In the genomic region with DNA sequence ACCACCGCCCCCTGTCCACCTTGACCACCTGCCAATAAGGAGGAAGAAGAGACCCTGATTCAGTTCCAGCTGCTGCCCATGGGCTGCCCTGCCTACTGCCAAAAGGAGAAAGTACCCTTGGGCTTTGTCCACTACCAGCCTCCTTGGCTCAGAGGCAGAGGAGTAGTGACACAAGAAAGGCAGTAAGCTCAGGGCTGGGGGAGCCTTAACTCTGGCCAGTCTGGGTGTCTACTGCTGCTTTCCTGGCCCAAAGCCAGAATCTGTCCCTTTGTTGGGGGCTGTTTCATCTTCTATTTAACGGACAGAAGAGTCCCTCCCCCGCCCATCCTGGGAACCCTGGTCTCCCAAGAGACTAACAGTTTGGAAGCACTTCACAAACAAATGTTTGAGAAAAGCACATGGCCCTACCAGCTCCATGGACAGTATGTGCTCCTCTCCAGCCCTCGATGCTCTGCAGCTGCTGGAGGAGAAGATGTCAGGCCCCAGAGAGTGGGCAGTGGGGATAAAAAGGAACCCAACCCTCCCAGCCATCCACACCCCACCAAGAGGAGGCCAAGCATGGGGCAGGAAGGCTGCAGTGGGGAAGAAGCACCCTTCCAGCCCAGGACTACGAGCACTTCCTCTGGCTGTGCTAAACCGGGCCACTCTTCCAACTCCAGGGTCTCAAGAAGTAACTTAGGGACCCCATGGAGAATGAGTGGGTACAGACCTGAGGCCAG, we compare ENCODE assay signal across 7 cellular contexts. TPM values are rescaled to one million over a fixed set of nuclear protein-coding genes. Genes with fewer than 3 reads are reported as not detected.
DNase-seq lines count a peak whose midpoint lies in the region; ATAC-seq and TF ChIP-seq lines count a peak whose summit lies in the region.

No MANE protein-coding gene starts in this region.

- H3K9me2 ChIP-seq in GM23248 (ENCODE audit: insufficient read depth), result no peaks in the 10 kb centered on the region

- H3K4me2 ChIP-seq in GM23248 (ENCODE audit: unreplicated experiment), result peak overlapping the region; percentile 99

- no peaks in the 10 kb centered on the region for H3K27me3 ChIP-seq in GM23248 (replicated peaks; ENCODE audit: insufficient read depth)
- H3K27me3 ChIP-seq in skeletal muscle tissue (ENCODE audit: control insufficient read depth in 3 of 3, insufficient read depth in 3 of 3, low read length in 3 of 3), result no peaks in the 10 kb centered on the region

- H3K9me3 ChIP-seq in GM23248 (ENCODE audit: low read depth), result no peaks in the 10 kb centered on the region
- H3K9me3 ChIP-seq in SK-N-MC (ENCODE audit: low read depth, low read length), result no peaks in the 10 kb centered on the region
- H3K9me3 ChIP-seq in skeletal muscle tissue (ENCODE audit: control insufficient read depth in 3 of 3, low read length in 3 of 3), result no peaks in the 10 kb centered on the region

- DNase-seq in GM23248, result peak; percentile 31
- no peak for DNase-seq in SK-N-MC (ENCODE audit: low read depth, low spot score)
- DNase-seq in fibroblast of pulmonary artery (ENCODE audit: low read depth), result no peak
- DNase-seq in putamen (ENCODE audit: low spot score), result no peak
- no peak for DNase-seq in NCI-H748 (lab: John Stamatoyannopoulos, UW; ENCODE audit: unreplicated experiment)

- H3K4me1 ChIP-seq in GM23248 (ENCODE audit: insufficient read depth) (peaks cover 22% of the 10 kb centered on the region), skeletal muscle tissue (ENCODE audit: control insufficient read depth in 3 of 3, insufficient read depth in 3 of 3, low read length in 3 of 3) (peaks cover 23 to 30% (median 25%) of the 10 kb centered on the region in 3 donors)

- peaks cover 71% of the 10 kb centered on the region for H3K79me2 ChIP-seq in GM23248 (ENCODE audit: insufficient read depth)

- H3K27ac ChIP-seq in GM23248, result peak overlapping the region; percentile 88
- H3K27ac ChIP-seq in SK-N-MC, result no peak overlapping the region
- peak overlapping the region; percentile 93 for H3K27ac ChIP-seq in skeletal muscle tissue (ENCODE audit: low read depth, low read length)

- no peaks in the 10 kb centered on the region for H4K20me1 ChIP-seq in GM23248 (ENCODE audit: insufficient read depth)

- peaks cover 31% of the 10 kb centered on the region for H3K36me3 ChIP-seq in GM23248 (ENCODE audit: low read depth)
- peaks cover 43% of the 10 kb centered on the region; the same call in 1 of the 2 replicates for H3K36me3 ChIP-seq in SK-N-MC (ENCODE audit: insufficient read depth, low read length)
- peaks cover 42 to 54% (median 52%) of the 10 kb centered on the region in 3 donors for H3K36me3 ChIP-seq in skeletal muscle tissue (ENCODE audit: control insufficient read depth in 3 of 3, insufficient read depth in 3 of 3, low read length in 3 of 3)

- H3F3A ChIP-seq in GM23248 (ENCODE audit: insufficient read depth), result peaks cover 11% of the 10 kb centered on the region; the same call in 1 of the 2 replicates

- H3K9ac ChIP-seq in GM23248 (peak overlapping the region; percentile 94), SK-N-MC (ENCODE audit: insufficient read length) (peak overlapping the region; percentile 97), skeletal muscle tissue (ENCODE audit: low read depth in 1 of 3, low read length in 3 of 3) (peak overlapping the region; percentile 91 to 98 (median 96))

- peak overlapping the region; percentile 93 for H3K4me3 ChIP-seq in GM23248
- H3K4me3 ChIP-seq in SK-N-MC, result peak overlapping the region; percentile 92
- peak overlapping the region; percentile 79 for H3K4me3 ChIP-seq in fibroblast of pulmonary artery (replicated peaks; ENCODE audit: low read depth, low read length)
- H3K4me3 ChIP-seq in skeletal muscle tissue (ENCODE audit: low read length in 3 of 3), result peak overlapping the region; percentile 88 to 91 (median 90)

- no peak for TF ChIP-seq CTCF in fibroblast of pulmonary artery (IDR thresholded peaks at IDR 0.05; ENCODE audit: low read length, missing control alignments)

- H2AFZ ChIP-seq in GM23248, result peak overlapping the region; percentile 79

- 36 to 41% methylated on average over 6 of the region's 6 CpGs for WGBS in GM23248 (ENCODE audit: low coverage in 1 of 2, low lambda C conversion rate in 2 of 2, missing lambda C conversion rate in 2 of 2), 2 experiments

- no peak for ATAC-seq in HG03571 (IDR thresholded peaks at IDR 0.05; ENCODE audit: unreplicated experiment)

- in situ Hi-C loops in GM23248 (cut with MboI), result no loop called here

RNA-seq across cellular contexts. Expression of a gene that starts 1.3 kb away (rescaled TPM):
- 84.4 and 97.3 TPM in 2 replicates for total RNA-seq in GM23248 (2014; rRNA removed; shearing (Covaris generic))
- polyA plus RNA-seq in GM23248 (2016; fragmentation: Nextera tagmentation; extraction: Ambion mirVana), result 68.5 and 72.6 TPM in 2 replicates
- total RNA-seq in skeletal muscle tissue, result 16.7 TPM

RNA-seq across cellular contexts. Expression of a gene that starts 1.4 kb away (rescaled TPM):
- total RNA-seq in GM23248 (2014; rRNA removed; shearing (Covaris generic)), result 27.8 and 32.6 TPM in 2 replicates
- 26.8 and 31.5 TPM in 2 replicates for polyA plus RNA-seq in GM23248 (2016; fragmentation: Nextera tagmentation; extraction: Ambion mirVana)
- 27.7 TPM for total RNA-seq in skeletal muscle tissue

RNA-seq across cellular contexts. Expression of a gene that starts 9.4 kb away (rescaled TPM):
- 25.3 and 35.7 TPM in 2 replicates for total RNA-seq in GM23248 (2014; rRNA removed; shearing (Covaris generic))
- polyA plus RNA-seq in GM23248 (2016; fragmentation: Nextera tagmentation; extraction: Ambion mirVana), result 21.8 TPM in 2 replicates
- 25.6 TPM for total RNA-seq in skeletal muscle tissue

RNA-seq across cellular contexts. Expression of a gene that starts 17.1 kb away (rescaled TPM):
- total RNA-seq in GM23248 (2014; rRNA removed; shearing (Covaris generic)), result 13.4 and 13.5 TPM in 2 replicates
- 3.4 and 3.8 TPM in 2 replicates for polyA plus RNA-seq in GM23248 (2016; fragmentation: Nextera tagmentation; extraction: Ambion mirVana)
- total RNA-seq in skeletal muscle tissue, result 13.0 TPM

RNA-seq across cellular contexts. Expression of a gene that starts 17.1 kb away (rescaled TPM):
- total RNA-seq in GM23248 (2014; rRNA removed; shearing (Covaris generic)), result 15.3 and 16.0 TPM in 2 replicates
- polyA plus RNA-seq in GM23248 (2016; fragmentation: Nextera tagmentation; extraction: Ambion mirVana), result 5.3 and 7.2 TPM in 2 replicates
- 6.3 TPM for total RNA-seq in skeletal muscle tissue
